1 cellular context compared by ENCODE assay signal in genomic region chr19:6236310-6237291, GRCh38.
TF ChIP-seq lines count a peak whose summit lies in the region.

No MANE protein-coding gene starts in this region.

TF ChIP-seq in SK-N-SH, 30 proteins besides CTCF, POLR2A, EP300 and RAD21 (continued from another document):
- TF ChIP-seq ZBTB33 (IDR thresholded peaks at IDR 0.05; ENCODE audit: borderline replicate concordance, low read depth) (no peak), MEF2A (IDR thresholded peaks at IDR 0.05; ENCODE audit: borderline replicate concordance, low read depth) (no peak), ELF1 (IDR thresholded peaks at IDR 0.05) (no peak)
